In genomic region chr2:18209934-18210639, GRCh38 we compare ENCODE assay signal across 15 cellular contexts.
DNase-seq lines count a peak whose midpoint lies in the region; ATAC-seq and TF ChIP-seq lines count a peak whose summit lies in the region.
"Had no signal": no experiment of that assay in that cellular context is flagged by ENCODE, and none has a peak within 500 bp of the region (broad histone marks: within the 10 kb centered on the region; RNA-seq: fewer than 3 reads in every experiment).

No MANE protein-coding gene starts in this region.

- H2AK5ac ChIP-seq in IMR-90 (ENCODE audit: low read depth, low read length) = no peak overlapping the region

- no peak overlapping the region for H3K9ac ChIP-seq in IMR-90 (ENCODE audit: low read depth, low read length)

- CTCF ChIA-PET in IMR-90 (lab: Yijun Ruan, JAX) = no interaction called here

- in situ Hi-C loops in IMR-90 (cut with MboI; ENCODE audit: low sequenced_read_pairs) = loop anchor here (10.0 kb wide), 1 partner anchor 165 kb away; no protein-coding TSS in a partner anchor

- no TSS peak for BruUV-seq in IMR-90 (replicated peaks; lab: Mats Ljungman, UMichigan)

- no peak overlapping the region for H3K4me3 ChIP-seq in IMR-90 (ENCODE audit: insufficient read depth, low read depth, low read length)
- no peak overlapping the region for H3K4me3 ChIP-seq in foreskin fibroblast (ENCODE audit: low read depth in 1 of 2, low read length in 2 of 2)
- H3K4me3 ChIP-seq: skin epidermis had no signal

- no peaks in the 10 kb centered on the region for H3K4me1 Mint-ChIP-seq in activated T-helper 17 cell treated with anti-CD3 and anti-CD28 coated beads, Interleukin-2, amount 50 U/mL, for 72 hours
- H3K4me1 Mint-ChIP-seq in stimulated activated naive CD8-positive, alpha-beta T cell treated with anti-CD3 and anti-CD28 coated beads, Interleukin-15, amount 100 ng/mL, for 72 hours = no peaks in the 10 kb centered on the region
- H3K4me1 Mint-ChIP-seq: H9, naive B cell had no signal

- H3K14ac ChIP-seq in IMR-90 (replicated peaks; ENCODE audit: low read depth, low read length) = no peak overlapping the region

- H2BK15ac ChIP-seq in IMR-90 (ENCODE audit: low read depth, low read length) = no peak overlapping the region

- no peaks in the 10 kb centered on the region for H3K79me1 ChIP-seq in IMR-90 (ENCODE audit: low read depth in 1 of 2, low read length in 2 of 2)

- no peak overlapping the region for H3K56ac ChIP-seq in IMR-90 (ENCODE audit: extremely low read depth, insufficient read depth, low read length)

- no peak overlapping the region for H2BK20ac ChIP-seq in IMR-90 (ENCODE audit: low read depth, low read length)

- dilution Hi-C loops in IMR-90 (cut with HindIII; ENCODE audit: low sequenced_read_pairs, unreplicated experiment) = no loop called here

- no peak for TF ChIP-seq POLR2A in IMR-90 (IDR thresholded peaks at IDR 0.05; ENCODE audit: low read depth, low read length)

- H4K20me1 ChIP-seq in IMR-90 (ENCODE audit: insufficient read depth, low read length) = no peaks in the 10 kb centered on the region

- DNase-seq in AG20443 (ENCODE audit: low spot score) (peak; percentile 21), IMR-90 (peak; percentile 78), SHP77 treated with DMSO at 0.1 percent for 48 hours (lab: John Stamatoyannopoulos, UW) (peak; percentile 39), foreskin fibroblast (peak; percentile 54 to 79), GOT3 (lab: John Stamatoyannopoulos, UW) (no peak), HK-2 (ENCODE audit: unreplicated experiment) (no peak)
- DNase-seq in stimulated activated naive CD8-positive, alpha-beta T cell treated with anti-CD3 and anti-CD28 coated beads, Interleukin-15, amount 100 ng/mL, for 72 hours = no peak
- DNase-seq: amygdala; CD4-positive, alpha-beta T cell; H9; Karpas-422; naive B cell had no signal

- H3K4me2 ChIP-seq in IMR-90 (ENCODE audit: low read depth, low read length) = no peak overlapping the region

- H3K9me1 ChIP-seq in IMR-90 (ENCODE audit: insufficient read depth, low read length) = no peaks in the 10 kb centered on the region

- no peak overlapping the region for H2AFZ ChIP-seq in IMR-90 (replicated peaks; ENCODE audit: low read length, poor library complexity)

- H4K8ac ChIP-seq in IMR-90 (ENCODE audit: low read depth in 2 of 2, low read length in 2 of 2) = no peak overlapping the region

- no peak for TF ChIP-seq RAD21 in IMR-90 (IDR thresholded peaks at IDR 0.05; ENCODE audit: low read length)

- H3K23ac ChIP-seq in IMR-90 (ENCODE audit: low read depth, low read length) = no peak overlapping the region

- no peak overlapping the region for H3K27ac Mint-ChIP-seq in activated T-helper 17 cell treated with anti-CD3 and anti-CD28 coated beads, Interleukin-2, amount 50 U/mL, for 72 hours
- H3K27ac Mint-ChIP-seq in stimulated activated naive CD8-positive, alpha-beta T cell treated with anti-CD3 and anti-CD28 coated beads, Interleukin-15, amount 100 ng/mL, for 72 hours = no peak overlapping the region
- H3K27ac Mint-ChIP-seq: CD4-positive, alpha-beta T cell; H9; naive B cell; type B pancreatic cell had no signal

- no peak for TF ChIP-seq CTCF in IMR-90 (conservative IDR thresholded peaks at IDR 0.05; ENCODE audit: low read depth, low read length)
- no peak for TF ChIP-seq CTCF in foreskin fibroblast (IDR thresholded peaks at IDR 0.05; ENCODE audit: low read depth, low read length)

- H2BK5ac ChIP-seq in IMR-90 (ENCODE audit: low read depth, low read length, poor library complexity, severe bottlenecking) = no peak overlapping the region

- H3K18ac ChIP-seq in IMR-90 (ENCODE audit: low read depth, low read length) = no peak overlapping the region

- no peaks in the 10 kb centered on the region for H3K9me3 Mint-ChIP-seq in activated T-helper 17 cell treated with anti-CD3 and anti-CD28 coated beads, Interleukin-2, amount 50 U/mL, for 72 hours
- H3K9me3 Mint-ChIP-seq in stimulated activated naive CD8-positive, alpha-beta T cell treated with anti-CD3 and anti-CD28 coated beads, Interleukin-15, amount 100 ng/mL, for 72 hours = no peaks in the 10 kb centered on the region
- H3K9me3 Mint-ChIP-seq: CD4-positive, alpha-beta T cell; type B pancreatic cell had no signal

- no peaks in the 10 kb centered on the region; the same call in 1 of the 2 replicates for H3K27me3 ChIP-seq in IMR-90 (ENCODE audit: control insufficient read depth, insufficient read depth, low read length)

- no peaks in the 10 kb centered on the region for H3K9me3 ChIP-seq in IMR-90 (ENCODE audit: control insufficient read depth, insufficient read depth, low read length)

- H4K5ac ChIP-seq in IMR-90 (ENCODE audit: low read depth, low read length) = no peak overlapping the region

- no peak overlapping the region for H2AK9ac ChIP-seq in IMR-90 (replicated peaks; ENCODE audit: low read depth, low read length, poor library complexity)

- H3K4me1 ChIP-seq in IMR-90 (ENCODE audit: control insufficient read depth, insufficient read depth, low read length) = no peaks in the 10 kb centered on the region

- intact Hi-C loops in IMR-90 (cut with micrococcal nuclease) = no loop called here

- POLR2A ChIA-PET in IMR-90 (lab: Charles Lee; ENCODE audit: unreplicated experiment) = no interaction called here

- no peaks in the 10 kb centered on the region for H3K36me3 Mint-ChIP-seq in activated T-helper 17 cell treated with anti-CD3 and anti-CD28 coated beads, Interleukin-2, amount 50 U/mL, for 72 hours (ENCODE audit: low read depth)
- H3K36me3 Mint-ChIP-seq: naive B cell, type B pancreatic cell had no signal

- WGBS in IMR-90 (ENCODE audit: extremely low coverage in 2 of 2, insufficient read length in 1 of 2), 2 experiments = 100% methylated on average over 1 of the region's 4 CpGs; no CpG with 5 or more reads in 1 of the 2 experiments

- H2BK120ac ChIP-seq in IMR-90 (ENCODE audit: low read depth, low read length) = no peak overlapping the region

- H3K4ac ChIP-seq in IMR-90 (ENCODE audit: low read depth, low read length) = no peak overlapping the region

- H3K4me3 Mint-ChIP-seq in activated T-helper 17 cell treated with anti-CD3 and anti-CD28 coated beads, Interleukin-2, amount 50 U/mL, for 72 hours = no peak overlapping the region
- H3K4me3 Mint-ChIP-seq in stimulated activated naive CD8-positive, alpha-beta T cell treated with anti-CD3 and anti-CD28 coated beads, Interleukin-15, amount 100 ng/mL, for 72 hours = no peak overlapping the region
- H3K4me3 Mint-ChIP-seq: CD4-positive, alpha-beta T cell; H9; type B pancreatic cell had no signal

- ATAC-seq in IMR-90 (ENCODE audit: low read depth) = peak; percentile 44; the same call in 1 of the 2 replicates
- no peak for ATAC-seq in activated T-helper 17 cell treated with anti-CD3 and anti-CD28 coated beads, Interleukin-2, amount 50 U/mL, for 72 hours (replicated peaks)
- no peak for ATAC-seq in stimulated activated naive CD8-positive, alpha-beta T cell treated with anti-CD3 and anti-CD28 coated beads, Interleukin-15, amount 100 ng/mL, for 72 hours

- no peaks in the 10 kb centered on the region for H3K36me3 ChIP-seq in IMR-90 (ENCODE audit: control insufficient read depth, insufficient read depth, low read length)

- H3K27me3 Mint-ChIP-seq in activated T-helper 17 cell treated with anti-CD3 and anti-CD28 coated beads, Interleukin-2, amount 50 U/mL, for 72 hours = no peaks in the 10 kb centered on the region
- no peaks in the 10 kb centered on the region for H3K27me3 Mint-ChIP-seq in stimulated activated naive CD8-positive, alpha-beta T cell treated with anti-CD3 and anti-CD28 coated beads, Interleukin-15, amount 100 ng/mL, for 72 hours

- H3K27ac ChIP-seq in IMR-90 (ENCODE audit: insufficient read depth, low read length) = no peak overlapping the region
- H3K27ac ChIP-seq: skin epidermis had no signal

- H4K91ac ChIP-seq in IMR-90 (ENCODE audit: insufficient read depth, low read depth, low read length) = no peak overlapping the region

TF ChIP-seq in IMR-90, 13 proteins besides CTCF, POLR2A, EP300 and RAD21:
- no peak for TF ChIP-seq SMC3 (IDR thresholded peaks at IDR 0.05; ENCODE audit: low read depth, low read length)
- no peak for TF ChIP-seq FOS (IDR thresholded peaks at IDR 0.05; ENCODE audit: low read depth, low read length)
- no peak for TF ChIP-seq ELK1 (IDR thresholded peaks at IDR 0.05; ENCODE audit: borderline replicate concordance, low read depth, low read length)

Comparison
In these comparisons a context has a peak if more than half of its experiments do, and no peak if none do; other contexts are left out.
1. DNase-seq: peak in AG20443 (single experiment), IMR-90 (single experiment), SHP77 treated with DMSO at 0.1 percent for 48 hours (single experiment) and foreskin fibroblast (2 of 2); none in GOT3 (single experiment), stimulated activated naive CD8-positive, alpha-beta T cell treated with anti-CD3 and anti-CD28 coated beads, Interleukin-15, amount 100 ng/mL, for 72 hours (0 of 2) and HK-2 (single experiment).